19 cellular contexts compared by ENCODE assay signal in genomic region chr12:93461503-93461902, GRCh38. TPM values are rescaled to one million over a fixed set of nuclear protein-coding genes. Genes with fewer than 3 reads are reported as not detected.
DNase-seq lines count a peak whose midpoint lies in the region; TF ChIP-seq lines count a peak whose summit lies in the region.
"Had no signal": no experiment of that assay in that cellular context is flagged by ENCODE, and none has a peak within 500 bp of the region (broad histone marks: within the 10 kb centered on the region; RNA-seq: fewer than 3 reads in every experiment).

No MANE protein-coding gene starts in this region.

- POLR2A ChIA-PET in activated CD4-positive, alpha-beta memory T cell treated with anti-CD3 and anti-CD28 coated beads for 36 hours (lab: Charles Lee) = no interaction called here
- POLR2A ChIA-PET in activated CD4-positive, alpha-beta memory T cell treated with anti-CD3 and anti-CD28 coated beads, Interleukin-2, amount 10 ng/mL, durations not matched to agents 7 days and 5 days (lab: Charles Lee) = interaction anchor here (1.6 kb wide), 1 partner anchor 25 kb away, joined by 3 read pairs; no protein-coding TSS in a partner anchor
- POLR2A ChIA-PET in HEK293 (lab: Yijun Ruan, JAX) = no interaction called here

- H3K9me3 ChIP-seq in HEK293 (ENCODE audit: control insufficient read depth, insufficient read depth, low read depth, low read length) = no peaks in the 10 kb centered on the region
- H3K9me3 ChIP-seq: MG63 had no signal

- H3K36me3 ChIP-seq in HEK293 (ENCODE audit: control insufficient read depth in 2 of 2, insufficient read depth in 1 of 2, low read length in 2 of 2) = no peaks in the 10 kb centered on the region
- H3K36me3 ChIP-seq: MG63 had no signal

- TF ChIP-seq CTCF in HEK293 (tag by site-specific recombination; IDR thresholded peaks at IDR 0.05) = no peak
- TF ChIP-seq CTCF in NB4 (IDR thresholded peaks at IDR 0.05; ENCODE audit: low read depth, low read length) = no peak

- no peaks in the 10 kb centered on the region for H3K27me3 Mint-ChIP-seq in activated CD4-positive, alpha-beta memory T cell treated with anti-CD3 and anti-CD28 coated beads for 36 hours
- H3K27me3 Mint-ChIP-seq in activated CD4-positive, alpha-beta memory T cell treated with anti-CD3 and anti-CD28 coated beads, Interleukin-2, amount 10 ng/mL, durations not matched to agents 7 days and 5 days = no peaks in the 10 kb centered on the region
- H3K27me3 Mint-ChIP-seq: CD4-positive, alpha-beta T cell had no signal

- no peaks in the 10 kb centered on the region for H3K4me1 ChIP-seq in HEK293 (ENCODE audit: control insufficient read depth, insufficient read depth, low read length)

- TF ChIP-seq POLR2A in NB4 (IDR thresholded peaks at IDR 0.05; ENCODE audit: extremely low read depth, insufficient read length) = no peak

- no peak overlapping the region for H3K27ac ChIP-seq in HEK293 (ENCODE audit: extremely low read depth, low read depth, low read length)

- no peaks in the 10 kb centered on the region for H3K36me3 Mint-ChIP-seq in activated CD4-positive, alpha-beta memory T cell treated with anti-CD3 and anti-CD28 coated beads for 36 hours
- H3K36me3 Mint-ChIP-seq in activated CD4-positive, alpha-beta memory T cell treated with anti-CD3 and anti-CD28 coated beads, Interleukin-2, amount 10 ng/mL, durations not matched to agents 7 days and 5 days (ENCODE audit: low read depth) = no peaks in the 10 kb centered on the region

- H3K9me3 Mint-ChIP-seq in activated CD4-positive, alpha-beta memory T cell treated with anti-CD3 and anti-CD28 coated beads for 36 hours = no peaks in the 10 kb centered on the region
- no peaks in the 10 kb centered on the region for H3K9me3 Mint-ChIP-seq in activated CD4-positive, alpha-beta memory T cell treated with anti-CD3 and anti-CD28 coated beads, Interleukin-2, amount 10 ng/mL, durations not matched to agents 7 days and 5 days
- H3K9me3 Mint-ChIP-seq: CD4-positive, alpha-beta T cell; GM23338 had no signal

- H3K4me1 Mint-ChIP-seq in activated CD4-positive, alpha-beta memory T cell treated with anti-CD3 and anti-CD28 coated beads for 36 hours (ENCODE audit: low read depth) = no peaks in the 10 kb centered on the region
- peaks cover 2% of the 10 kb centered on the region for H3K4me1 Mint-ChIP-seq in activated CD4-positive, alpha-beta memory T cell treated with anti-CD3 and anti-CD28 coated beads, Interleukin-2, amount 10 ng/mL, durations not matched to agents 7 days and 5 days
- H3K4me1 Mint-ChIP-seq: GM23338 had no signal

- peak; percentile 22 for DNase-seq in activated CD4-positive, alpha-beta memory T cell treated with anti-CD3 and anti-CD28 coated beads for 36 hours
- DNase-seq in activated CD4-positive, alpha-beta memory T cell treated with anti-CD3 and anti-CD28 coated beads, Interleukin-2, amount 10 ng/mL, durations not matched to agents 7 days and 5 days = no peak
- DNase-seq in NB4 (ENCODE audit: low read depth) (peak; percentile 85), islet precursor cell (peak; percentile 65), LoVo (ENCODE audit: low spot score) (no peak), hippocampal formation (lab: John Stamatoyannopoulos, UW) (no peak)
- DNase-seq: AML-193; CD4-positive, alpha-beta T cell; DND-41; GF-D8; KG1; MG63; NCI-H1417 treated with DMSO at 0.1 percent for 48 hours; NCI-H2029; NCI-H2171 treated with DMSO at 0.1 percent for 48 hours; NCI-H82; SHP77 treated with DMSO at 0.1 percent for 48 hours had no signal

- H3K4me3 Mint-ChIP-seq in activated CD4-positive, alpha-beta memory T cell treated with anti-CD3 and anti-CD28 coated beads for 36 hours = no peak overlapping the region
- H3K4me3 Mint-ChIP-seq in activated CD4-positive, alpha-beta memory T cell treated with anti-CD3 and anti-CD28 coated beads, Interleukin-2, amount 10 ng/mL, durations not matched to agents 7 days and 5 days = no peak overlapping the region
- H3K4me3 Mint-ChIP-seq: CD4-positive, alpha-beta T cell; GM23338 had no signal

- intact Hi-C loops in activated CD4-positive, alpha-beta memory T cell treated with anti-CD3 and anti-CD28 coated beads for 36 hours (cut with micrococcal nuclease) = no loop called here

- CTCF ChIA-PET in activated CD4-positive, alpha-beta memory T cell treated with anti-CD3 and anti-CD28 coated beads for 36 hours (lab: Charles Lee) = interaction anchor here (2.0 kb wide), 1 partner anchor 42 kb away, joined by 6 read pairs; no protein-coding TSS in a partner anchor
- CTCF ChIA-PET in activated CD4-positive, alpha-beta memory T cell treated with anti-CD3 and anti-CD28 coated beads, Interleukin-2, amount 10 ng/mL, durations not matched to agents 7 days and 5 days (lab: Charles Lee) = no interaction called here
- CTCF ChIA-PET in HEK293 (lab: Yijun Ruan, JAX) = no interaction called here

- H3K27ac Mint-ChIP-seq in activated CD4-positive, alpha-beta memory T cell treated with anti-CD3 and anti-CD28 coated beads for 36 hours = no peak overlapping the region
- no peak overlapping the region for H3K27ac Mint-ChIP-seq in activated CD4-positive, alpha-beta memory T cell treated with anti-CD3 and anti-CD28 coated beads, Interleukin-2, amount 10 ng/mL, durations not matched to agents 7 days and 5 days
- H3K27ac Mint-ChIP-seq: CD4-positive, alpha-beta T cell; GM23338 had no signal

- H3K4me3 ChIP-seq in HEK293 (ENCODE audit: low read depth, low read length) (no peak overlapping the region), NB4 (ENCODE audit: low read depth, low read length) (no peak overlapping the region)
- H3K4me3 ChIP-seq: GM23338, MG63 had no signal

TF ChIP-seq in HEK293, 187 proteins besides CTCF, POLR2A, EP300 and RAD21:
- TF ChIP-seq ZNF610 (tag by site-specific recombination; IDR thresholded peaks at IDR 0.05; ENCODE audit: borderline replicate concordance) (no peak), AEBP2 (tag by site-specific recombination; IDR thresholded peaks at IDR 0.05; ENCODE audit: borderline replicate concordance) (no peak), EGR2 (tag by site-specific recombination; IDR thresholded peaks at IDR 0.05; ENCODE audit: low read depth) (peak; percentile 60), ZFHX2 (tag by site-specific recombination; conservative IDR thresholded peaks at IDR 0.05) (peak; percentile 64)

RNA-seq across cellular contexts. Expression of gene MRPL42, which starts 5.8 kb away (rescaled TPM):
- 10 to 100 TPM; 65.0 to 67.6 TPM for total RNA-seq in activated CD4-positive, alpha-beta memory T cell treated with anti-CD3 and anti-CD28 coated beads for 36 hours
- total RNA-seq in activated CD4-positive, alpha-beta memory T cell treated with anti-CD3 and anti-CD28 coated beads, Interleukin-2, amount 10 ng/mL, durations not matched to agents 7 days and 5 days = 10 to 100 TPM; 57.2 to 58.0 TPM

RNA-seq across cellular contexts. Expression of gene UBE2N, which starts 19.8 kb away (rescaled TPM):
- 100 to 1,000 TPM; 177 TPM for total RNA-seq in activated CD4-positive, alpha-beta memory T cell treated with anti-CD3 and anti-CD28 coated beads for 36 hours
- 100 to 1,000 TPM; 159 to 170 TPM for total RNA-seq in activated CD4-positive, alpha-beta memory T cell treated with anti-CD3 and anti-CD28 coated beads, Interleukin-2, amount 10 ng/mL, durations not matched to agents 7 days and 5 days

Comparison
In these comparisons a context has a peak if more than half of its experiments do, and no peak if none do; other contexts are left out.
1. DNase-seq: peak in activated CD4-positive, alpha-beta memory T cell treated with anti-CD3 and anti-CD28 coated beads for 36 hours (single experiment), NB4 (single experiment) and islet precursor cell (single experiment); none in activated CD4-positive, alpha-beta memory T cell treated with anti-CD3 and anti-CD28 coated beads, Interleukin-2, amount 10 ng/mL, durations not matched to agents 7 days and 5 days (single experiment), LoVo (single experiment) and hippocampal formation (0 of 2).